In genomic region chr19:49085020-49085867, GRCh38 we compare ENCODE assay signal across 8 cellular contexts. TPM values are rescaled to one million over a fixed set of nuclear protein-coding genes. Genes with fewer than 3 reads are reported as not detected.
DNase-seq lines count a peak whose midpoint lies in the region; ATAC-seq, FAIRE-seq and TF ChIP-seq lines count a peak whose summit lies in the region.

Gene SNRNP70, plus strand, starts transcription at chr19:49085451. Its CDS starts 964 bp downstream, at chr19:49086415.

- H3K36me3 ChIP-seq in OCI-LY7 (ENCODE audit: insufficient read depth, low read length) (peaks cover 40% of the 10 kb centered on the region), endothelial cell of umbilical vein (ENCODE audit: control insufficient read depth in 2 of 2, extremely low read depth in 1 of 2, insufficient read depth in 2 of 2, low read length in 2 of 2) (peaks cover 0 to 19% of the 10 kb centered on the region in 2 experiments)

- H4K20me1 ChIP-seq in OCI-LY7 (ENCODE audit: insufficient read depth, low read length) (peaks cover 24% of the 10 kb centered on the region), endothelial cell of umbilical vein (replicated peaks; ENCODE audit: control insufficient read depth, extremely low read depth, insufficient read depth, low read length) (peaks cover 2% of the 10 kb centered on the region)

- POLR2A ChIA-PET in OCI-LY7 (lab: Charles Lee) (no interaction called here), endothelial cell of umbilical vein (lab: Charles Lee) (no interaction called here)

- TF ChIP-seq POLR2A in endothelial cell of umbilical vein (IDR thresholded peaks at IDR 0.05; ENCODE audit: low read depth, low read length): peak; percentile 95

- peak; percentile 100 for FAIRE-seq in endothelial cell of umbilical vein (lab: Jason Lieb, UNC)

- peaks cover 57% of the 10 kb centered on the region for H3K36me3 Mint-ChIP-seq in Calu3 (ENCODE audit: insufficient read depth, unreplicated experiment)

- H3K9me2 ChIP-seq in OCI-LY7 (ENCODE audit: insufficient read depth, low read length): no peaks in the 10 kb centered on the region

- peak within 1 kb of the TSS; percentile 68 for H3K27ac ChIP-seq in OCI-LY7 (ENCODE audit: low read depth, low read length, poor library complexity, severe bottlenecking)
- peak within 1 kb of the TSS; percentile 73 for H3K27ac ChIP-seq in endothelial cell of umbilical vein (ENCODE audit: insufficient read depth, low read depth, low read length)

- H3K27me3 Mint-ChIP-seq in Calu3 (ENCODE audit: unreplicated experiment): no peaks in the 10 kb centered on the region

- H3K4me3 Mint-ChIP-seq in Calu3 (ENCODE audit: low read depth, unreplicated experiment): peak within 1 kb of the TSS; percentile 92

- H3K4me3 ChIP-seq in OCI-LY7 (ENCODE audit: low read depth, low read length, poor library complexity, severe bottlenecking): peak within 1 kb of the TSS; percentile 98
- H3K4me3 ChIP-seq in endothelial cell of umbilical vein (replicated peaks in 1 of 3; ENCODE audit: insufficient read depth in 1 of 3, low read depth in 1 of 3, low read length in 3 of 3): peak within 1 kb of the TSS; percentile 75 to 93 (median 89)

- H3K4me1 ChIP-seq in OCI-LY7 (ENCODE audit: insufficient read depth, low read length, poor library complexity, severe bottlenecking): peaks cover 21% of the 10 kb centered on the region
- peaks cover 14% of the 10 kb centered on the region for H3K4me1 ChIP-seq in endothelial cell of umbilical vein (ENCODE audit: control insufficient read depth, extremely low read depth, insufficient read depth, low read length)

- intact Hi-C loops in Calu3 (cut with micrococcal nuclease; ENCODE audit: unreplicated experiment) (no loop called here), OCI-LY7 (cut with micrococcal nuclease; ENCODE audit: unreplicated experiment) (no loop called here), endothelial cell of umbilical vein (cut with micrococcal nuclease) (loop anchor here (1.0 to 5.0 kb wide), 2 partner anchors 42 to 92 kb away; partner anchors contain the start of genes GYS1 and RUVBL2)

- peak within 1 kb of the TSS; percentile 97 for H3K9ac ChIP-seq in endothelial cell of umbilical vein (replicated peaks; ENCODE audit: extremely low read depth, insufficient read depth, low read length)

- dilution Hi-C loops in endothelial cell of umbilical vein (cut with MboI; ENCODE audit: extremely low pct_ligation_motif_present, low sequenced_read_pairs): no loop called here

- BruUV-seq in Calu3 (replicated peaks; lab: Mats Ljungman, UMichigan): no TSS peak
- BruUV-seq in OCI-LY7 (replicated peaks; lab: Mats Ljungman, UMichigan): no TSS peak
- TSS peak; percentile 31 for BruUV-seq in endothelial cell of umbilical vein (replicated peaks; lab: Mats Ljungman, UMichigan)

- peaks cover 2 to 3% of the 10 kb centered on the region in 2 experiments for H3K27me3 ChIP-seq in endothelial cell of umbilical vein (ENCODE audit: control insufficient read depth in 2 of 2, insufficient read depth in 2 of 2, low read length in 2 of 2)

- DNase-seq in Calu3 (peak; percentile 100), HuH-7.5 (ENCODE audit: low spot score) (peak; percentile 99), OCI-LY7 (ENCODE audit: low spot score) (peak; percentile 100), activated T-cell treated with anti-CD3 and anti-CD28 coated beads for 1 hour (ENCODE audit: low read depth) (peak; percentile 98), endothelial cell of umbilical vein (ENCODE audit: low read depth, low spot score) (peak; percentile 99), middle frontal gyrus (ENCODE audit: extremely low spot score, low spot score) (peak; percentile 96)
- peak; percentile 98 to 99 for DNase-seq in stimulated activated CD8-positive, alpha-beta memory T cell treated with anti-CD3 and anti-CD28 coated beads, Interleukin-2, amount 100 ng/mL, for 48 hours (ENCODE audit: low read depth in 2 of 2)

- TF ChIP-seq CTCF in Calu3 (IDR thresholded peaks at IDR 0.05; ENCODE audit: unreplicated experiment) (no peak), OCI-LY7 (conservative IDR thresholded peaks at IDR 0.05; ENCODE audit: low read length) (0 out of 2 replicates have a peak, but pooled peaks have one; percentile 14), endothelial cell of umbilical vein (IDR thresholded peaks at IDR 0.05; ENCODE audit: extremely low read depth in 1 of 2, insufficient read depth in 1 of 2, low read depth in 1 of 2, low read length in 2 of 2) (no peak)

- H3K4me1 Mint-ChIP-seq in Calu3 (ENCODE audit: low read depth, unreplicated experiment): peaks cover 30% of the 10 kb centered on the region

- H3K9me3 Mint-ChIP-seq in Calu3 (ENCODE audit: low read depth, unreplicated experiment): no peaks in the 10 kb centered on the region

- H2AFZ ChIP-seq in OCI-LY7 (ENCODE audit: low read length): peak within 1 kb of the TSS; percentile 92
- H2AFZ ChIP-seq in endothelial cell of umbilical vein (ENCODE audit: low read depth, low read length): peak within 1 kb of the TSS; percentile 80

- ATAC-seq in GM21447 (IDR thresholded peaks at IDR 0.05; ENCODE audit: unreplicated experiment): peak; percentile 86

- H3K9me1 ChIP-seq in endothelial cell of umbilical vein (replicated peaks; ENCODE audit: control insufficient read depth, extremely low read depth, insufficient read depth, low read length): no peaks in the 10 kb centered on the region

- H3K4me2 ChIP-seq in OCI-LY7 (ENCODE audit: low read length): peak within 1 kb of the TSS; percentile 100
- H3K4me2 ChIP-seq in endothelial cell of umbilical vein (ENCODE audit: insufficient read depth, low read length): peak within 1 kb of the TSS; percentile 85

- H3K27ac Mint-ChIP-seq in Calu3 (ENCODE audit: unreplicated experiment): peak within 1 kb of the TSS; percentile 93

- H3K9me3 ChIP-seq in OCI-LY7 (ENCODE audit: low read length) (no peaks in the 10 kb centered on the region), endothelial cell of umbilical vein (replicated peaks; ENCODE audit: control insufficient read depth, insufficient read depth, low read length) (no peaks in the 10 kb centered on the region)

- CTCF ChIA-PET in Calu3 (lab: Charles Lee): no interaction called here
- CTCF ChIA-PET in OCI-LY7 (lab: Charles Lee; ENCODE audit: unreplicated experiment): no interaction called here
- CTCF ChIA-PET in endothelial cell of umbilical vein (lab: Charles Lee): interaction anchor here (0.7 kb wide), 1 partner anchor 13 kb away, joined by 5 read pairs; no protein-coding TSS in a partner anchor

- H3K79me2 ChIP-seq in OCI-LY7 (ENCODE audit: insufficient read depth, low read depth, low read length) (peaks cover 48% of the 10 kb centered on the region), endothelial cell of umbilical vein (ENCODE audit: control insufficient read depth, insufficient read depth, low read length) (peaks cover 41% of the 10 kb centered on the region)

TF ChIP-seq in endothelial cell of umbilical vein, 7 proteins besides CTCF, POLR2A, EP300 and RAD21:
- TF ChIP-seq MAX (IDR thresholded peaks at IDR 0.05; ENCODE audit: insufficient read depth, insufficient read length): no peak
- peak; percentile 97 for TF ChIP-seq POLR2AphosphoS5 (IDR thresholded peaks at IDR 0.05; ENCODE audit: insufficient read depth, low read depth, low read length)
- TF ChIP-seq MYC (IDR thresholded peaks at IDR 0.05; ENCODE audit: low read depth, low read length): peak; percentile 22
- TF ChIP-seq JUN (IDR thresholded peaks at IDR 0.05; ENCODE audit: borderline replicate concordance, insufficient read depth, insufficient read length, low read depth): no peak
- no peak for TF ChIP-seq GATA2 (IDR thresholded peaks at IDR 0.05; ENCODE audit: insufficient read depth, insufficient read length, low read depth, low read length)
- no peak for TF ChIP-seq EZH2 (IDR thresholded peaks at IDR 0.05; ENCODE audit: borderline replicate concordance, low read depth, low read length, severe bottlenecking)

RNA-seq across cellular contexts. Expression of gene SNRNP70, which starts in this region (rescaled TPM):
- 310 and 325 TPM in 2 replicates for total RNA-seq in Calu3 (2022)
- 392 and 446 TPM in 2 replicates for total RNA-seq in OCI-LY7 (2014; rRNA removed; shearing (Covaris generic))
- 181 and 198 TPM in 2 replicates for total RNA-seq in OCI-LY7 (2022)
- total RNA-seq in endothelial cell of umbilical vein: 215 and 228 TPM in 2 replicates
- 300 and 317 TPM in 2 replicates for polyA plus RNA-seq in endothelial cell of umbilical vein
- 128 and 182 TPM in 2 replicates for polyA plus RNA-seq in endothelial cell of umbilical vein (2011; cell fraction: cytosol; rRNA removed)
- polyA plus RNA-seq in endothelial cell of umbilical vein (2011; cell fraction: nucleus; rRNA removed): 1,444 and 1,967 TPM in 2 replicates
- 244 and 263 TPM in 2 replicates for polyA plus RNA-seq in endothelial cell of umbilical vein (2012)
- 107 and 125 TPM in 2 replicates for polyA minus RNA-seq in endothelial cell of umbilical vein
- polyA minus RNA-seq in endothelial cell of umbilical vein (2011; cell fraction: cytosol; rRNA and poly(A)+ RNA removed): 63.6 TPM
- 199 and 262 TPM in 2 replicates for polyA minus RNA-seq in endothelial cell of umbilical vein (2011; cell fraction: nucleus; rRNA and poly(A)+ RNA removed)

Comparison
In these comparisons a context has a peak if more than half of its experiments do, and no peak if none do; other contexts are left out.
1. Peak in every context shown above with its lines: DNase-seq, ATAC-seq, H3K4me3 ChIP-seq and H3K27ac ChIP-seq.